Comparison of ENCODE assay signal across 20 cellular contexts in genomic region chr15:29083858-29084257, GRCh38.
"Had no signal": no experiment of that assay in that cellular context is flagged by ENCODE, and none has a peak within 500 bp of the region (broad histone marks: within the 10 kb centered on the region; RNA-seq: fewer than 3 reads in every experiment).

No MANE protein-coding gene starts in this region.

- H3K9me3 ChIP-seq: colonic mucosa, gastrocnemius medialis, lower lobe of right lung, mucosa of descending colon had no signal

- H3K36me3 ChIP-seq: colonic mucosa, esophagus muscularis mucosa, gastrocnemius medialis, heart right ventricle, left lung, lower lobe of right lung had no signal

- FAIRE-seq: endothelial cell of umbilical vein, islet of Langerhans, keratinocyte had no signal

- H3K4me1 ChIP-seq: colonic mucosa, esophagus muscularis mucosa, foreskin keratinocyte, gastrocnemius medialis, heart right ventricle, left lung, lower lobe of right lung had no signal

- DNase-seq: colonic mucosa; cortex of kidney; effector CD4-positive, alpha-beta T cell; effector memory CD4-positive, alpha-beta T cell; foreskin keratinocyte; gastrocnemius medialis; glutamatergic neuron; heart right ventricle; hippocampal formation; left cardiac atrium; left lung; left ventricle myocardium superior; lower lobe of right lung; mesenchymal stem cell; mucosa of descending colon; naive B cell had no signal

- ATAC-seq: foreskin keratinocyte, gastrocnemius medialis, heart right ventricle, left cardiac atrium, left lung, left ventricle myocardium superior, lower lobe of right lung, mucosa of descending colon had no signal

- H3K27me3 ChIP-seq: colonic mucosa, esophagus muscularis mucosa, foreskin keratinocyte, gastrocnemius medialis, left lung had no signal

- H3K27ac ChIP-seq: colonic mucosa, esophagus muscularis mucosa, foreskin keratinocyte, gastrocnemius medialis, heart right ventricle, left lung, lower lobe of right lung had no signal

- H3K4me3 ChIP-seq: colonic mucosa, esophagus muscularis mucosa, gastrocnemius medialis, heart right ventricle, left lung, lower lobe of right lung, mucosa of descending colon had no signal
